In the genomic region with DNA sequence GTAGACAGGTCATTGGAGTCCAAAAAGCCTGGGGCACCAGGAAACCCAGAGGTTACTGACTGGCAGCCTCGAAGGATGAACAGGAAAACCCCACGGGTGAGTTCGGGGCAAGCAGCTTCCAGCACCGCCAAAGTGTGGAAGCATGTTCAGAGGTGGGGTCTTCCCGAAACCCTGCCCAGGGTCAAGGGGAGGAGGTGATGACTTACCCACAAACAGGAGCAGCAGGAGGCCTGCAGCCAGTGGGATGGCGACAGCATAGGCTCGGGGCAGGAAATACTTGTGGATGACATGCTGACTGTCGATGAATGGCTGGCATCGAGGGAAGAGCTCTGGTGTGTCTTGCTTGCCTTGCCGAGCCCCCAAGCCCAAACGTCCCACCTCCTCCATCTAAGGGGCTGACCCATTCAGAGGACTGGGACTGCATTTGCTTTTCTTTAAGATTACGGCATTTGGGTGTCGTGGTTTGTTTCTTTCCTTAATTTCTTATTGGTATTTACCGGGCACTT, we compare ENCODE assay signal across 10 cellular contexts. TPM values are rescaled to one million over a fixed set of nuclear protein-coding genes. Genes with fewer than 3 reads are reported as not detected.
A peak's percentile ranks its signal among the peaks of the same experiment; 100 is the strongest.
DNase-seq lines count a peak whose midpoint lies in the region; ATAC-seq and TF ChIP-seq lines count a peak whose summit lies in the region.
"Had no signal": no experiment of that assay in that cellular context is flagged by ENCODE, and none has a peak within 500 bp of the region (broad histone marks: within the 10 kb centered on the region; RNA-seq: fewer than 3 reads in every experiment).

No MANE protein-coding gene starts in this region.

- dilution Hi-C loops in mammary epithelial cell (cut with HindIII; ENCODE audit: low sequenced_read_pairs): loop anchor here (5.0 to 10.0 kb wide), 4 partner anchors 46 to 138 kb away; a partner anchor contains a TSS

- DNase-seq in CD14-positive monocyte (ENCODE audit: low spot score) (no peak), Karpas-422 (no peak), mammary epithelial cell (no peak), epidermal melanocyte (ENCODE audit: insufficient read length, low spot score) (no peak)
- DNase-seq in natural killer cell treated with Interleukin-12 subunit alpha and Interleukin-12 subunit beta and Interleukin-15 and Interleukin-18, amount 100 ng/mL, for 72 hours (ENCODE audit: low spot score): no peak
- DNase-seq: activated effector memory CD4-positive, alpha-beta T cell treated with Interleukin-2 at 50 U/mL for 16 hours; NCI-H2227 treated with DMSO at 0.1 percent for 48 hours had no signal

- peaks cover 16 to 36% of the 10 kb centered on the region in 2 donors for H3K36me3 Mint-ChIP-seq in CD14-positive monocyte
- H3K36me3 Mint-ChIP-seq in natural killer cell treated with Interleukin-12 subunit alpha and Interleukin-12 subunit beta and Interleukin-15 and Interleukin-18, amount 100 ng/mL, for 72 hours: peaks cover 6% of the 10 kb centered on the region

- CTCF ChIA-PET in mammary epithelial cell (lab: Charles Lee; ENCODE audit: low non-redundant PET): no interaction called here

- 32% methylated on average over 11 of the region's 14 CpGs for WGBS in mammary epithelial cell (ENCODE audit: low coverage, missing lambda C conversion rate)

- H3K27me3 ChIP-seq in Karpas-422 (ENCODE audit: low read length) (no peaks in the 10 kb centered on the region), mammary epithelial cell (ENCODE audit: insufficient read depth, low read length) (no peaks in the 10 kb centered on the region)

- H3K4me3 Mint-ChIP-seq in CD14-positive monocyte: peak overlapping the region; percentile 7 to 100
- peak overlapping the region; percentile 95 for H3K4me3 Mint-ChIP-seq in natural killer cell treated with Interleukin-12 subunit alpha and Interleukin-12 subunit beta and Interleukin-15 and Interleukin-18, amount 100 ng/mL, for 72 hours

- peak overlapping the region in 4 of 7 donors; percentile 12 to 92 (median 62) for H3K27ac Mint-ChIP-seq in CD14-positive monocyte
- peak overlapping the region; percentile 84 to 89 for H3K27ac Mint-ChIP-seq in natural killer cell treated with Interleukin-12 subunit alpha and Interleukin-12 subunit beta and Interleukin-15 and Interleukin-18, amount 100 ng/mL, for 72 hours

- intact Hi-C loops in CD14-positive monocyte (cut with micrococcal nuclease): no loop called here
- intact Hi-C loops in mammary epithelial cell (cut with micrococcal nuclease): no loop called here

- in situ Hi-C loops in mammary epithelial cell (cut with MboI; ENCODE audit: low sequenced_read_pairs in 2 of 2): loop anchor here in 1 of 2 donors (5.0 kb wide), 2 partner anchors 101 to 156 kb away; no protein-coding TSS in a partner anchor

- no peak for ATAC-seq in natural killer cell treated with Interleukin-12 subunit alpha and Interleukin-12 subunit beta and Interleukin-15 and Interleukin-18, amount 100 ng/mL, for 72 hours
- ATAC-seq in HG02981 (IDR thresholded peaks at IDR 0.05; ENCODE audit: unreplicated experiment): no peak
- ATAC-seq in HG03439 (IDR thresholded peaks at IDR 0.05; ENCODE audit: unreplicated experiment): no peak
- ATAC-seq in HG03108 (IDR thresholded peaks at IDR 0.05; ENCODE audit: unreplicated experiment): no peak

- no peak overlapping the region for H2AFZ ChIP-seq in Karpas-422 (ENCODE audit: low read length)
- no peak overlapping the region for H2AFZ ChIP-seq in mammary epithelial cell (ENCODE audit: low read depth, low read length)

- no TSS peak for BruUV-seq in mammary epithelial cell (replicated peaks; lab: Mats Ljungman, UMichigan)

- peaks cover 42% of the 10 kb centered on the region for H3K4me1 Mint-ChIP-seq in CD14-positive monocyte
- peaks cover 36 to 37% of the 10 kb centered on the region in 2 donors for H3K4me1 Mint-ChIP-seq in natural killer cell treated with Interleukin-12 subunit alpha and Interleukin-12 subunit beta and Interleukin-15 and Interleukin-18, amount 100 ng/mL, for 72 hours (ENCODE audit: low read depth in 2 of 2)

- H4K20me1 ChIP-seq in Karpas-422 (ENCODE audit: insufficient read depth, low read depth, low read length): peaks cover 29% of the 10 kb centered on the region
- H4K20me1 ChIP-seq in mammary epithelial cell (ENCODE audit: insufficient read depth, low read length): no peaks in the 10 kb centered on the region

- H3K9me3 ChIP-seq in Karpas-422 (ENCODE audit: low read length): no peaks in the 10 kb centered on the region
- no peaks in the 10 kb centered on the region for H3K9me3 ChIP-seq in mammary epithelial cell (replicated peaks; ENCODE audit: insufficient read depth, low read length)

- H3K4me2 ChIP-seq in Karpas-422 (ENCODE audit: low read depth, low read length, poor library complexity, severe bottlenecking) (peak overlapping the region; percentile 85), mammary epithelial cell (ENCODE audit: insufficient read depth, low read depth, low read length) (peak overlapping the region; percentile 87)

- peaks cover 3% of the 10 kb centered on the region; the same call in 1 of the 2 replicates for H3K36me3 ChIP-seq in Karpas-422 (ENCODE audit: insufficient read depth, low read length)
- no peaks in the 10 kb centered on the region for H3K36me3 ChIP-seq in mammary epithelial cell (ENCODE audit: insufficient read depth, low read length)

- no peaks in the 10 kb centered on the region for H3K9me2 ChIP-seq in Karpas-422 (replicated peaks; ENCODE audit: insufficient read depth, low read length)

- H3K9ac ChIP-seq in Karpas-422 (ENCODE audit: low read length): peak overlapping the region; percentile 83
- peak overlapping the region; percentile 85 for H3K9ac ChIP-seq in mammary epithelial cell (ENCODE audit: insufficient read depth, low read length)

- H3K27ac ChIP-seq in Karpas-422 (ENCODE audit: low read length): no peak overlapping the region
- H3K27ac ChIP-seq in mammary epithelial cell (ENCODE audit: insufficient read depth, low read depth, low read length): no peak overlapping the region

- no peak for TF ChIP-seq CTCF in CD14-positive monocyte (IDR thresholded peaks at IDR 0.05)
- TF ChIP-seq CTCF in mammary epithelial cell (conservative IDR thresholded peaks at IDR 0.05 in 1 of 2, IDR thresholded peaks at IDR 0.05 in 1 of 2; ENCODE audit: extremely low read depth in 1 of 2, insufficient read depth in 1 of 2, low read depth in 1 of 2, low read length in 2 of 2): no peak

- H3K4me1 ChIP-seq in Karpas-422 (ENCODE audit: low read length) (peaks cover 30% of the 10 kb centered on the region), mammary epithelial cell (ENCODE audit: insufficient read depth, low read length) (peaks cover 23% of the 10 kb centered on the region)

- H3K4me3 ChIP-seq in Karpas-422 (ENCODE audit: low read length) (peak overlapping the region; percentile 79), mammary epithelial cell (replicated peaks in 1 of 3; ENCODE audit: insufficient read depth in 1 of 3, low read depth in 2 of 3, low read length in 3 of 3) (peak overlapping the region in 2 of 3 experiments; percentile 73 to 89)

- H3K9me3 Mint-ChIP-seq in CD14-positive monocyte: peaks cover 0 to under 1% (median 0%) of the 10 kb centered on the region in 7 donors
- no peaks in the 10 kb centered on the region for H3K9me3 Mint-ChIP-seq in natural killer cell treated with Interleukin-12 subunit alpha and Interleukin-12 subunit beta and Interleukin-15 and Interleukin-18, amount 100 ng/mL, for 72 hours

- H3K79me2 ChIP-seq in Karpas-422 (ENCODE audit: low read length) (peaks cover 20% of the 10 kb centered on the region), mammary epithelial cell (ENCODE audit: insufficient read depth, low read length) (peaks cover 36% of the 10 kb centered on the region)

- H3K27me3 Mint-ChIP-seq in CD14-positive monocyte (ENCODE audit: low read depth in 3 of 3): peaks cover 7 to 12% (median 9%) of the 10 kb centered on the region in 3 donors
- no peaks in the 10 kb centered on the region for H3K27me3 Mint-ChIP-seq in natural killer cell treated with Interleukin-12 subunit alpha and Interleukin-12 subunit beta and Interleukin-15 and Interleukin-18, amount 100 ng/mL, for 72 hours

RNA-seq across cellular contexts. Expression of a gene that starts 1.3 kb away (rescaled TPM):
- polyA plus RNA-seq in CD14-positive monocyte (10 to 100 TPM; 25.4 to 28.7 TPM), mammary epithelial cell (45.2 TPM)
- total RNA-seq in Karpas-422 (2014; rRNA removed; shearing (Covaris generic); ENCODE audit: low replicate concordance): 21.5 and 34.4 TPM in 2 replicates
- total RNA-seq in mammary epithelial cell: 10 to 100 TPM; 10.0 to 48.7 TPM
- 74.8 TPM for polyA minus RNA-seq in mammary epithelial cell
- total RNA-seq in natural killer cell treated with Interleukin-12 subunit alpha and Interleukin-12 subunit beta and Interleukin-15 and Interleukin-18, amount 100 ng/mL, for 72 hours: 10 to 100 TPM; 47.9 to 74.4 TPM

RNA-seq across cellular contexts. Expression of a gene that starts 5.8 kb away (rescaled TPM):
- under 1 TPM; 0.31 to 0.57 TPM for polyA plus RNA-seq in CD14-positive monocyte
- total RNA-seq in Karpas-422 (2014; rRNA removed; shearing (Covaris generic); ENCODE audit: low replicate concordance): 2.7 and 3.1 TPM in 2 replicates
- total RNA-seq in mammary epithelial cell: 10 to 100 TPM in 1 of 2 donors, 1 to 10 TPM in 1; 6.7 to 11.8 TPM
- 4.4 TPM for polyA plus RNA-seq in mammary epithelial cell
- polyA minus RNA-seq in mammary epithelial cell: 0.41 TPM
- total RNA-seq in natural killer cell treated with Interleukin-12 subunit alpha and Interleukin-12 subunit beta and Interleukin-15 and Interleukin-18, amount 100 ng/mL, for 72 hours: 1 to 10 TPM; 2.7 to 3.7 TPM

RNA-seq across cellular contexts. Expression of a gene that starts 19.6 kb away (rescaled TPM):
- 10 to 100 TPM in 1 of 2 donors, 1 to 10 TPM in 1; 8.9 to 10.3 TPM for polyA plus RNA-seq in CD14-positive monocyte
- 23.5 and 41.6 TPM in 2 replicates for total RNA-seq in Karpas-422 (2014; rRNA removed; shearing (Covaris generic); ENCODE audit: low replicate concordance)
- 10 to 100 TPM; 14.3 to 19.6 TPM for total RNA-seq in mammary epithelial cell
- polyA plus RNA-seq in mammary epithelial cell: 21.9 TPM
- 50.2 TPM for polyA minus RNA-seq in mammary epithelial cell
- 10 to 100 TPM; 17.5 to 44.5 TPM for total RNA-seq in natural killer cell treated with Interleukin-12 subunit alpha and Interleukin-12 subunit beta and Interleukin-15 and Interleukin-18, amount 100 ng/mL, for 72 hours

RNA-seq across cellular contexts. Expression of a gene that starts 37.0 kb away (rescaled TPM):
- polyA plus RNA-seq in CD14-positive monocyte (10 to 100 TPM in 1 of 2 donors, 1 to 10 TPM in 1; 8.2 to 12.0 TPM), mammary epithelial cell (26.6 TPM)
- total RNA-seq in Karpas-422 (2014; rRNA removed; shearing (Covaris generic); ENCODE audit: low replicate concordance): 21.7 and 55.7 TPM in 2 replicates
- 10 to 100 TPM; 28.8 to 29.5 TPM for total RNA-seq in mammary epithelial cell
- polyA minus RNA-seq in mammary epithelial cell: 14.6 TPM
- 10 to 100 TPM; 53.4 to 67.2 TPM for total RNA-seq in natural killer cell treated with Interleukin-12 subunit alpha and Interleukin-12 subunit beta and Interleukin-15 and Interleukin-18, amount 100 ng/mL, for 72 hours

RNA-seq across cellular contexts. Expression of a gene that starts 44.4 kb away (rescaled TPM):
- polyA plus RNA-seq in CD14-positive monocyte: 1 to 10 TPM in 1 of 2 donors, under 1 TPM in 1; 0.86 to 2.3 TPM
- 6.9 and 10.1 TPM in 2 replicates for total RNA-seq in Karpas-422 (2014; rRNA removed; shearing (Covaris generic); ENCODE audit: low replicate concordance)
- total RNA-seq in mammary epithelial cell: 10 to 100 TPM; 23.0 to 29.3 TPM
- polyA plus RNA-seq in mammary epithelial cell: 17.1 TPM
- 11.3 TPM for polyA minus RNA-seq in mammary epithelial cell
- 10 to 100 TPM in 1 of 2 donors, 1 to 10 TPM in 1; 8.2 to 16.4 TPM for total RNA-seq in natural killer cell treated with Interleukin-12 subunit alpha and Interleukin-12 subunit beta and Interleukin-15 and Interleukin-18, amount 100 ng/mL, for 72 hours
